Comparison of ENCODE assay signal across 18 cellular contexts in genomic region chr7:104791065-104791464, GRCh38.
A peak's percentile ranks its signal among the peaks of the same experiment; 100 is the strongest.
DNase-seq lines count a peak whose midpoint lies in the region; ATAC-seq and TF ChIP-seq lines count a peak whose summit lies in the region.
"Had no signal": no experiment of that assay in that cellular context is flagged by ENCODE, and none has a peak within 500 bp of the region (broad histone marks: within the 10 kb centered on the region; RNA-seq: fewer than 3 reads in every experiment).

No MANE protein-coding gene starts in this region.

- H3K4me3 ChIP-seq in foreskin fibroblast (ENCODE audit: low read depth in 1 of 2, low read length in 2 of 2) (no peak overlapping the region), retinal pigment epithelial cell (ENCODE audit: low read length) (no peak overlapping the region), H7 (ENCODE audit: insufficient read depth, low read depth, low read length) (no peak overlapping the region)
- H3K4me3 ChIP-seq: esophagus squamous epithelium, SJSA1 had no signal

- no peak for ATAC-seq in HG02973 (IDR thresholded peaks at IDR 0.05; ENCODE audit: unreplicated experiment)
- no peak for ATAC-seq in activated CD4-positive, CD25-positive, alpha-beta regulatory T cell treated with anti-CD3 and anti-CD28 coated beads, Interleukin-2, amount 50 U/mL, for 24 hours
- ATAC-seq: HCT116, left ventricle myocardium superior, Panc1 had no signal

- DNase-seq in NCI-H1105 treated with DMSO at 0.1 percent for 48 hours (lab: John Stamatoyannopoulos, UW) (peak; percentile 40), NCI-H1105 (lab: John Stamatoyannopoulos, UW) (no peak), astrocyte of the hippocampus (ENCODE audit: low read depth, low spot score) (peak; percentile 87), foreskin fibroblast (peak; percentile 20 to 63), retinal pigment epithelial cell (ENCODE audit: low read depth) (peak; percentile 4), H7 (no peak)
- DNase-seq: activated CD8-positive, alpha-beta memory T cell treated with anti-CD3 and anti-CD28 coated beads, Interleukin-2, amount 50 U/mL, for 48 hours; activated effector memory CD4-positive, alpha-beta T cell treated with Interleukin-2 at 50 U/mL for 16 hours; AML-193; esophagus squamous epithelium; left ventricle myocardium superior; NCI-H1436; NCI-H82 had no signal

- no peak for TF ChIP-seq CTCF in foreskin fibroblast (IDR thresholded peaks at IDR 0.05; ENCODE audit: low read depth, low read length)
- TF ChIP-seq CTCF in retinal pigment epithelial cell (conservative IDR thresholded peaks at IDR 0.05; ENCODE audit: low read depth, low read length) = no peak

- H3K27me3 ChIP-seq in H7 (ENCODE audit: control insufficient read depth, insufficient read depth, low read length) = no peaks in the 10 kb centered on the region

- no peaks in the 10 kb centered on the region for H3K36me3 ChIP-seq in H7 (replicated peaks; ENCODE audit: control insufficient read depth, insufficient read depth, low read length)
- H3K36me3 ChIP-seq: esophagus squamous epithelium, SJSA1 had no signal

Comparison
In these comparisons a context has a peak if more than half of its experiments do, and no peak if none do; other contexts are left out.
1. DNase-seq: peak in NCI-H1105 treated with DMSO at 0.1 percent for 48 hours (single experiment), astrocyte of the hippocampus (single experiment), foreskin fibroblast (2 of 2) and retinal pigment epithelial cell (single experiment); none in NCI-H1105 (single experiment) and H7 (single experiment).